8 cellular contexts compared by ENCODE assay signal in the genomic region with DNA sequence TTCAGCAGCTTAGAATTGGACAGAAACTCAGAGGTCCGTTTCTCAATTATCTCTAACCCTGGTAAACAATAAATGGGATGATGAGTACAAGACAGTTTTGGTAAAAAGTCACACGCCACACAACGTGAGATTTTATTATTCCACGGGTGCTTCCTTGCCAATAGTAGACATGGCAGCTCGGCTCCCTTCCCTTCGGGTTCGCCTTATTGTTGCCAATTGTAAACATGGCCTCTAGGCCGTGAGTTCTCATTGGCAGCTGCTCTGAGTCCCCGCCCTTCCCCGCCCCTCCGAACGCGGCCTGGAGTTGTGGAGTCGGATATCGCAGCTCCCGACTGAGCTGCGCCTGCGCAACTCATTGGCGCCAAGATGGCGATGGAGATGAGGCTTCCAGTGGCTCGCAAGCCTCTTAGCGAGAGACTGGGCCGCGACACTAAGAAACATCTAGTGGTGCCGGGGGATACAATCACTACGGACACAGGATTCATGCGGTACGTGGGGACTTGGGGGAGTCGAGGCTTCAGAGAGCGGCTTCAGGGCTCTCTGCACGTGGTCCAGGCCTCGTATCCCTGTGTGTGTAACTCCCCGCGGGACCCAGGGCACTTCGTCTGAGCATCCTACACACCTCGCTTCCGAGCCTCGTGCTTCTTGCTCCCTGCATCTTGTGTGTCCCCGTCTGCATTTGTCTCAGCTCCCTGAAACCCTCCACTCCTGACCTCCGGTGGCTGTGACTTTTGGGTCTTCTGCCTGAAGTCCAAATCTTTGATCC. TPM values are rescaled to one million over a fixed set of nuclear protein-coding genes. Genes with fewer than 3 reads are reported as not detected.
DNase-seq lines count a peak whose midpoint lies in the region; ATAC-seq and TF ChIP-seq lines count a peak whose summit lies in the region.

A gene with protein sequence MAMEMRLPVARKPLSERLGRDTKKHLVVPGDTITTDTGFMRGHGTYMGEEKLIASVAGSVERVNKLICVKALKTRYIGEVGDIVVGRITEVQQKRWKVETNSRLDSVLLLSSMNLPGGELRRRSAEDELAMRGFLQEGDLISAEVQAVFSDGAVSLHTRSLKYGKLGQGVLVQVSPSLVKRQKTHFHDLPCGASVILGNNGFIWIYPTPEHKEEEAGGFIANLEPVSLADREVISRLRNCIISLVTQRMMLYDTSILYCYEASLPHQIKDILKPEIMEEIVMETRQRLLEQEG (plus strand): TSS at position 355 of the 766 bp plus-strand sequence. CDS start 12 bp downstream, at position 367.

- DNase-seq in CD4-positive, alpha-beta T cell, result peak; percentile 96 to 99 (median 96)
- peak; percentile 97 for DNase-seq in HK-2 (ENCODE audit: unreplicated experiment)
- DNase-seq in NCI-H82 treated with DMSO at 0.1 percent for 48 hours (lab: John Stamatoyannopoulos, UW; ENCODE audit: unreplicated experiment), result peak; percentile 82
- DNase-seq in activated CD4-positive, alpha-beta memory T cell treated with anti-CD3 and anti-CD28 coated beads for 36 hours, result peak; percentile 99
- DNase-seq in dermis microvascular lymphatic vessel endothelial cell (ENCODE audit: low read depth in 2 of 2), result peak; percentile 95 to 98
- peak; percentile 97 to 99 (median 98) for DNase-seq in right lobe of liver
- peak; percentile 98 for DNase-seq in stimulated activated CD4-positive, alpha-beta T cell treated with anti-CD3 and anti-CD28 coated beads, Interleukin-4, amount 100 ng/mL, for 24 hours

- peaks cover 0 to 28% (median 8%) of the 10 kb centered on the region in 4 donors for H3K4me1 ChIP-seq in right lobe of liver

- peaks cover 0 to 14% (median 2%) of the 10 kb centered on the region in 4 donors for H3K36me3 ChIP-seq in right lobe of liver

- H3K27ac Mint-ChIP-seq in CD4-positive, alpha-beta T cell, result peak within 1 kb of the TSS; percentile 79
- H3K27ac Mint-ChIP-seq in activated CD4-positive, alpha-beta memory T cell treated with anti-CD3 and anti-CD28 coated beads for 36 hours, result peak within 1 kb of the TSS; percentile 86

- H3K4me3 Mint-ChIP-seq in CD4-positive, alpha-beta T cell, result peak within 1 kb of the TSS; percentile 95
- peak within 1 kb of the TSS; percentile 90 for H3K4me3 Mint-ChIP-seq in activated CD4-positive, alpha-beta memory T cell treated with anti-CD3 and anti-CD28 coated beads for 36 hours

- intact Hi-C loops in CD4-positive, alpha-beta T cell (cut with DNase I, micrococcal nuclease), result loop anchor here (1.0 to 10.0 kb wide), 6 partner anchors 19 to 801 kb away; partner anchors contain the start of genes NUP214 (in 2 of the 2) and FUBP3 (in 1 of the 2)
- intact Hi-C loops in activated CD4-positive, alpha-beta memory T cell treated with anti-CD3 and anti-CD28 coated beads for 36 hours (cut with micrococcal nuclease), result loop anchor here (1.0 to 10.0 kb wide), 3 partner anchors 19 to 1661 kb away; partner anchors contain the start of gene SETX
- intact Hi-C loops in right lobe of liver (cut with DNase I), result no loop called here

- no peaks in the 10 kb centered on the region for H3K27me3 ChIP-seq in CD4-positive, alpha-beta T cell (ENCODE audit: control insufficient read depth, insufficient read depth, low read length)
- no peaks in the 10 kb centered on the region for H3K27me3 ChIP-seq in right lobe of liver

- TF ChIP-seq POLR2A in right lobe of liver (IDR thresholded peaks at IDR 0.05), result peak; percentile 48

- no peaks in the 10 kb centered on the region for H3K9me3 Mint-ChIP-seq in CD4-positive, alpha-beta T cell
- no peaks in the 10 kb centered on the region for H3K9me3 Mint-ChIP-seq in activated CD4-positive, alpha-beta memory T cell treated with anti-CD3 and anti-CD28 coated beads for 36 hours

- 0% methylated on average over 22 of the region's 40 CpGs for WGBS in right lobe of liver (ENCODE audit: insufficient coverage, low coverage, low lambda C conversion rate, missing lambda C conversion rate)

- H3K9me3 ChIP-seq in CD4-positive, alpha-beta T cell (ENCODE audit: control insufficient read depth, low read length), result no peaks in the 10 kb centered on the region
- H3K9me3 ChIP-seq in right lobe of liver, result no peaks in the 10 kb centered on the region

- no peak for TF ChIP-seq CTCF in CD4-positive, alpha-beta T cell (IDR thresholded peaks at IDR 0.05)
- TF ChIP-seq CTCF in right lobe of liver (IDR thresholded peaks at IDR 0.05), result no peak

- H3K36me3 Mint-ChIP-seq in CD4-positive, alpha-beta T cell (ENCODE audit: low read depth), result peaks cover 43% of the 10 kb centered on the region
- peaks cover 32% of the 10 kb centered on the region for H3K36me3 Mint-ChIP-seq in activated CD4-positive, alpha-beta memory T cell treated with anti-CD3 and anti-CD28 coated beads for 36 hours

- H3K27me3 Mint-ChIP-seq in CD4-positive, alpha-beta T cell, result no peaks in the 10 kb centered on the region
- no peaks in the 10 kb centered on the region for H3K27me3 Mint-ChIP-seq in activated CD4-positive, alpha-beta memory T cell treated with anti-CD3 and anti-CD28 coated beads for 36 hours

- peak within 1 kb of the TSS; percentile 69 to 92 (median 71) for H3K4me3 ChIP-seq in right lobe of liver

- CTCF ChIA-PET in CD4-positive, alpha-beta T cell (lab: Charles Lee), result interaction anchor here (1.5 to 2.5 kb wide), 4 partner anchors 8 to 173 kb away, joined by 4 to 15 read pairs (median 8); no protein-coding TSS in a partner anchor
- CTCF ChIA-PET in activated CD4-positive, alpha-beta memory T cell treated with anti-CD3 and anti-CD28 coated beads for 36 hours (lab: Charles Lee), result interaction anchor here (0.6 to 4.8 kb wide), 13 partner anchors 8 to 579 kb away, joined by 3 to 45 read pairs (median 5); no protein-coding TSS in a partner anchor

- H3K4me1 Mint-ChIP-seq in CD4-positive, alpha-beta T cell (ENCODE audit: low read depth), result peaks cover 44% of the 10 kb centered on the region
- H3K4me1 Mint-ChIP-seq in activated CD4-positive, alpha-beta memory T cell treated with anti-CD3 and anti-CD28 coated beads for 36 hours (ENCODE audit: low read depth), result peaks cover 47% of the 10 kb centered on the region

- H3K27ac ChIP-seq in CD4-positive, alpha-beta T cell (ENCODE audit: low read depth, low read length), result peak within 1 kb of the TSS; percentile 42
- H3K27ac ChIP-seq in right lobe of liver, result peak within 1 kb of the TSS in 1 of 3 donors; percentile 50

- ATAC-seq in CD4-positive, alpha-beta T cell (ENCODE audit: poor library complexity), result peak; percentile 98
- ATAC-seq in GM19452 (IDR thresholded peaks at IDR 0.05; ENCODE audit: unreplicated experiment) (peak; percentile 94), right lobe of liver (peak; percentile 91 to 95 (median 93))

- POLR2A ChIA-PET in CD4-positive, alpha-beta T cell (lab: Charles Lee), result interaction anchor here (1.0 to 2.3 kb wide), 7 partner anchors 8 to 565 kb away, joined by 4 to 19 read pairs (median 10); partner anchors contain the start of gene NUP214
- POLR2A ChIA-PET in activated CD4-positive, alpha-beta memory T cell treated with anti-CD3 and anti-CD28 coated beads for 36 hours (lab: Charles Lee), result interaction anchor here (1.1 to 1.7 kb wide), 6 partner anchors 9 to 143 kb away, joined by 3 to 10 read pairs (median 6); no protein-coding TSS in a partner anchor

RNA-seq across cellular contexts. Expression of the gene that starts here (rescaled TPM):
- 10 to 100 TPM; 49.2 to 50.2 TPM for total RNA-seq in CD4-positive, alpha-beta T cell
- 10 to 100 TPM; 77.3 to 80.5 TPM for total RNA-seq in activated CD4-positive, alpha-beta memory T cell treated with anti-CD3 and anti-CD28 coated beads for 36 hours
- total RNA-seq in dermis microvascular lymphatic vessel endothelial cell, result 22.3 and 27.7 TPM in 2 replicates
- total RNA-seq in right lobe of liver, result 10 to 100 TPM in 5 of 6 experiments, 1 to 10 TPM in 1; 9.3 to 15.9 (median 13.3) TPM

Comparison
In these comparisons a context has a peak if more than half of its experiments do, and no peak if none do; other contexts are left out.
1. intact Hi-C loops: an anchor here in CD4-positive, alpha-beta T cell (1.0 to 10.0 kb wide) and activated CD4-positive, alpha-beta memory T cell treated with anti-CD3 and anti-CD28 coated beads for 36 hours (1.0 to 10.0 kb wide); none called in right lobe of liver.